ENCODE assay signal across 8 cellular contexts in the genomic region with DNA sequence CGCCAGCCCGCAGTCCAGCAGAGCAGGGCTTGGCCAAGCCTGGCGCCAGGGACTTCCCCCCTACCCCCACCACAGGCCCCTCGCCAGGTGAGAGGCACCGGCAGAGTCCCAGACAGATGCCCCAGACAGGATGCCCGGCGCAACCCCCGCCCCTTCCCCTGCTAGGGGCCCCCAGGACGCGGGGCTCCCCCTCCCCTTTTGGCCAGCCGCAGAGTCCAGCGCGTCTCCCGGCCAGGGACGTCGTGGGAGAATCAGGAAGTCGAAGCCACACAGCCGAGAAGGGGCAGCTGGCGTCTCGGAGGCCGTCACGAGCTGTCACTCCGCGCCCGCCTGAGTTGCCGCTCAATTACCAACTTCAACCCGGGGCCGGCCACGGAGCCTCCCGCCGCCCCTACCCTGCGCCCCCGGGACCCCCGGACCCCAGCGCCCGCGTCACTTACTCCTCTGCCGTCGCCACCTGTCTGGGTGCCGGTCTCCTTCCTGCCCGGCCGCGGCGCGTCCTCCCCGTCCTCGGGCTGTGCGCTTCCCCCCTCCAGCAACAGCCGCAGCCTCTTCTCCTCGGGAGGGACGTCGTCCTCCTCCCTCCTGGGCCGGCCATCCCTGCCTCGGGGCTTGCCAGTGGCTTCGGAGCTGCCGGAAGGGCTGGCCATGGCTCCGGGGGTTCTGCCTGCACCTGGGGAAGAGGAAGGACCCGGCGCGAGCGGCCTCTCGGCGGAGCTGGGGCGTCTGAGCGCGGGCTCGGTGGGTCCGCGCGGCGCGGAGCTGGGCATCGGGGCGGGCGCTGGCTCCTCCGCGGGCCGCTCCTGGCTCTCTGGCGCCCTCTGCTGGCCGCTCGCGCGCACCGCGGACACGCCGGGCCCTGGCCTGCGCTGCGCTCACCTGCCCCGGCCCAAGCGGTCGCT.
A peak's percentile ranks its signal among the peaks of the same experiment; 100 is the strongest.
DNase-seq lines count a peak whose midpoint lies in the region; ATAC-seq and TF ChIP-seq lines count a peak whose summit lies in the region.
"Not testable (repeated sequence)": the region's sequence is repeated elsewhere in the genome, so short reads cannot be mapped to it uniquely, and the experiment has no call there.

No MANE protein-coding gene starts in this region.

- peaks cover 12% of the 10 kb centered on the region for H3K27me3 Mint-ChIP-seq in activated naive CD4-positive, alpha-beta T cell treated with anti-CD3 and anti-CD28 coated beads, Interleukin-2, amount 50 U/mL, for 24 hours

- H3K79me2 ChIP-seq in ACC112 (ENCODE audit: control insufficient read depth, insufficient read depth, low read length, unreplicated experiment): not testable (repeated sequence)

- in situ Hi-C loops in GM13976 (cut with MboI; ENCODE audit: low sequenced_read_pairs, unreplicated experiment): not testable (repeated sequence)

- not testable (repeated sequence) for H3K4me1 ChIP-seq in ACC112 (ENCODE audit: control insufficient read depth, insufficient read depth, low read length, unreplicated experiment); foreskin keratinocyte

- H3K9me3 Mint-ChIP-seq in activated naive CD4-positive, alpha-beta T cell treated with anti-CD3 and anti-CD28 coated beads, Interleukin-2, amount 50 U/mL, for 24 hours: not testable (repeated sequence)

- H3K27ac ChIP-seq in ACC112 (ENCODE audit: low read depth, low read length); foreskin keratinocyte: not testable (repeated sequence)

- H3K27ac Mint-ChIP-seq in activated naive CD4-positive, alpha-beta T cell treated with anti-CD3 and anti-CD28 coated beads, Interleukin-2, amount 50 U/mL, for 24 hours: not testable (repeated sequence)

- peak; percentile 58 for DNase-seq in GM13976 (ENCODE audit: low spot score)
- peak; percentile 15 for DNase-seq in NCI-H2227 treated with DMSO at 0.1 percent for 48 hours (lab: John Stamatoyannopoulos, UW)
- peak; percentile 52 for DNase-seq in UCSD-AML1 (lab: John Stamatoyannopoulos, UW; ENCODE audit: unreplicated experiment)
- not testable (repeated sequence) for DNase-seq in foreskin keratinocyte
- DNase-seq in myocyte (ENCODE audit: low read depth): peak; percentile 18
- peak; percentile 44 to 70 for DNase-seq in stimulated activated CD4-positive, alpha-beta T cell treated with anti-CD3 and anti-CD28 coated beads, Interleukin-4, amount 100 ng/mL, for 4 hours

- peak; percentile 20 for ATAC-seq in foreskin keratinocyte

- H3K4me3 Mint-ChIP-seq in activated naive CD4-positive, alpha-beta T cell treated with anti-CD3 and anti-CD28 coated beads, Interleukin-2, amount 50 U/mL, for 24 hours: peak overlapping the region; percentile 67

- not testable (repeated sequence) for H3K4me1 Mint-ChIP-seq in activated naive CD4-positive, alpha-beta T cell treated with anti-CD3 and anti-CD28 coated beads, Interleukin-2, amount 50 U/mL, for 24 hours

- H3K27me3 ChIP-seq in ACC112 (ENCODE audit: insufficient read depth, low read length): peaks cover 17% of the 10 kb centered on the region
- peaks cover 26% of the 10 kb centered on the region for H3K27me3 ChIP-seq in foreskin keratinocyte

- H3K36me3 ChIP-seq in ACC112 (ENCODE audit: insufficient read depth, low read length): not testable (repeated sequence)

- not testable (repeated sequence) for H2AFZ ChIP-seq in ACC112 (ENCODE audit: low read length, unreplicated experiment)

- H3K4me3 ChIP-seq in ACC112 (ENCODE audit: low read depth, low read length): peak overlapping the region; percentile 63; the same call in 1 of the 2 replicates

- not testable (repeated sequence) for H3K36me3 Mint-ChIP-seq in activated naive CD4-positive, alpha-beta T cell treated with anti-CD3 and anti-CD28 coated beads, Interleukin-2, amount 50 U/mL, for 24 hours

- peak; percentile 69 for TF ChIP-seq CTCF in GM13976 (IDR thresholded peaks at IDR 0.05; ENCODE audit: borderline replicate concordance, control extremely low read depth, extremely low read depth, insufficient read depth, missing control alignments)
- TF ChIP-seq CTCF in foreskin keratinocyte (conservative IDR thresholded peaks at IDR 0.05): peak; percentile 74
